ENCODE assay signal across 19 cellular contexts in the genomic region with DNA sequence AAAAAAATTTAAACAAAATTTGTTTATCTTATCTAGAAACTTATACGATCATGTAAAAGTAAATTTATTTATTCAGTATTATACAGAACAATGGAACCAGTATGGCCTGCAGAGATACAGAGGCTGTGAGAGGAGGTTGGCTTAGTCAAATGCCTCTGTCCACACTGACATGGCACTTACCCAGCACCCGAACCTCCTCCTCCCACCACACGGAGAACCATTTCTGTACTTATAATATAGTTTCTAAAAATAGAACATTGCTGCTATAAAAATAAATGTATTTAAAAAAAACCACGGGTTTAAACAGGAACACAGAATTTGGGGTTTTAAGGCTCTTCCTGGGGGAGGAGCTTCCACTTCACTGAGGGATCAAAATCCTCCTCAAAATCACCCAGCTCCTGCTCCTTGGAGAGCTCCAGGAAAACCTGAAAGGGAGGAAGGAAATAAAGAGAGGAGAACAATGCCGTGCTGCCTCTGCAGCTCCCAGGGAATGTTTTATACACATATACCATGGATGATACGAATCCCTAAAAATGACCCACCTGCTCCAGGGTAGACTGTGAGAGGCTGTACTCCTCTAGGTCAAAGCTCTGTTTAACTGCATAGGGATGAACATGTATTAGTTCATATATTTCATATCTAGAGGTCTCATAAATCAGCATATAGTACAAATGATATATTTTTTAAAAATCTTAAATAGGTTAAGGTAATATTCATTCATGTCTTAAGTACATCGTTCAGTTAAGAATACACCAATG.
"Had no signal": no experiment of that assay in that cellular context is flagged by ENCODE, and none has a peak within 500 bp of the region (broad histone marks: within the 10 kb centered on the region; RNA-seq: fewer than 3 reads in every experiment).

No MANE protein-coding gene starts in this region.

- H3K4me3 Mint-ChIP-seq: activated CD4-positive, alpha-beta memory T cell treated with anti-CD3 and anti-CD28 coated beads, Interleukin-2, amount 10 ng/mL, durations not matched to agents 7 days and 5 days; activated CD8-positive, alpha-beta memory T cell treated with anti-CD3 and anti-CD28 coated beads, Interleukin-2, amount 10 ng/mL, durations not matched to agents 7 days and 5 days; activated naive CD8-positive, alpha-beta T cell treated with anti-CD3 and anti-CD28 coated beads, Interleukin-2, amount 10 ng/mL, durations not matched to agents 7 days and 5 days; naive B cell; neural crest cell had no signal

- H3K4me3 ChIP-seq: body of pancreas, mucosa of descending colon, tibial artery had no signal

- H3K27ac ChIP-seq: body of pancreas, epithelial cell of prostate, tibial artery had no signal

- ATAC-seq: activated CD8-positive, alpha-beta memory T cell treated with anti-CD3 and anti-CD28 coated beads, Interleukin-2, amount 10 ng/mL, durations not matched to agents 7 days and 5 days; body of pancreas; mucosa of descending colon; stimulated activated naive CD8-positive, alpha-beta T cell treated with anti-CD3 and anti-CD28 coated beads, Interleukin-15, Interleukin-2, amounts not matched to agents 100 U/mL and 50 U/mL, for 24 hours had no signal

- H3K4me1 Mint-ChIP-seq: activated CD4-positive, alpha-beta memory T cell treated with anti-CD3 and anti-CD28 coated beads, Interleukin-2, amount 10 ng/mL, durations not matched to agents 7 days and 5 days; activated CD8-positive, alpha-beta memory T cell treated with anti-CD3 and anti-CD28 coated beads, Interleukin-2, amount 10 ng/mL, durations not matched to agents 7 days and 5 days; activated naive CD8-positive, alpha-beta T cell treated with anti-CD3 and anti-CD28 coated beads, Interleukin-2, amount 10 ng/mL, durations not matched to agents 7 days and 5 days; naive B cell; neural crest cell had no signal

- DNase-seq: activated CD4-positive, alpha-beta memory T cell treated with anti-CD3 and anti-CD28 coated beads, Interleukin-2, amount 10 ng/mL, durations not matched to agents 7 days and 5 days; activated CD4-positive, alpha-beta T cell treated with anti-CD3 and anti-CD28 coated beads for 48 hours; activated CD4-positive, CD25-positive, alpha-beta regulatory T cell; activated CD8-positive, alpha-beta memory T cell treated with anti-CD3 and anti-CD28 coated beads, Interleukin-2, amount 10 ng/mL, durations not matched to agents 7 days and 5 days; activated naive CD4-positive, alpha-beta T cell treated with Interleukin-2 at 50 U/mL for 16 hours; activated naive CD8-positive, alpha-beta T cell treated with anti-CD3 and anti-CD28 coated beads, Interleukin-2, amount 10 ng/mL, durations not matched to agents 7 days and 5 days; activated T-cell treated with anti-CD3 and anti-CD28 coated beads, Interleukin-2, amount 50 U/mL, for 1 hour; effector memory CD4-positive, alpha-beta T cell; mucosa of descending colon; naive B cell; stimulated activated CD4-positive, alpha-beta T cell treated with anti-CD3 and anti-CD28 coated beads, Interleukin-12 subunit alpha, Interleukin-12 subunit beta, amount 100 ng/mL, for 4 hours; stimulated activated CD4-positive, alpha-beta T cell treated with anti-CD3 and anti-CD28 coated beads, Interleukin-1b, Interleukin-23, amount 100 ng/mL, for 48 hours; stimulated activated naive CD8-positive, alpha-beta T cell treated with anti-CD3 and anti-CD28 coated beads, Interleukin-15, Interleukin-2, amounts not matched to agents 100 U/mL and 50 U/mL, for 24 hours; substantia nigra; tibial artery had no signal

- H3K27me3 Mint-ChIP-seq: activated CD4-positive, alpha-beta memory T cell treated with anti-CD3 and anti-CD28 coated beads, Interleukin-2, amount 10 ng/mL, durations not matched to agents 7 days and 5 days; activated CD8-positive, alpha-beta memory T cell treated with anti-CD3 and anti-CD28 coated beads, Interleukin-2, amount 10 ng/mL, durations not matched to agents 7 days and 5 days had no signal

- H3K36me3 Mint-ChIP-seq: activated CD8-positive, alpha-beta memory T cell treated with anti-CD3 and anti-CD28 coated beads, Interleukin-2, amount 10 ng/mL, durations not matched to agents 7 days and 5 days; activated naive CD8-positive, alpha-beta T cell treated with anti-CD3 and anti-CD28 coated beads, Interleukin-2, amount 10 ng/mL, durations not matched to agents 7 days and 5 days; naive B cell had no signal

- H3K27ac Mint-ChIP-seq: activated CD4-positive, alpha-beta memory T cell treated with anti-CD3 and anti-CD28 coated beads, Interleukin-2, amount 10 ng/mL, durations not matched to agents 7 days and 5 days; activated CD8-positive, alpha-beta memory T cell treated with anti-CD3 and anti-CD28 coated beads, Interleukin-2, amount 10 ng/mL, durations not matched to agents 7 days and 5 days; activated naive CD8-positive, alpha-beta T cell treated with anti-CD3 and anti-CD28 coated beads, Interleukin-2, amount 10 ng/mL, durations not matched to agents 7 days and 5 days; activated T-helper 2 cell treated with anti-CD3 and anti-CD28 coated beads, Interferon-gamma antibody, Interleukin-2, Interleukin-4, amounts not matched to agents 10 μg/mL and 5 μg/mL and 100 μg/mL, durations not matched to agents 14 hours and 24 hours and 36 hours; naive B cell had no signal

- H3K4me1 ChIP-seq: body of pancreas, tibial artery had no signal

- H3K36me3 ChIP-seq: tibial artery had no signal

- H3K9me3 ChIP-seq: body of pancreas, mucosa of descending colon, tibial artery had no signal

- H3K27me3 ChIP-seq: body of pancreas, tibial artery had no signal

- H3K9me3 Mint-ChIP-seq: activated CD4-positive, alpha-beta memory T cell treated with anti-CD3 and anti-CD28 coated beads, Interleukin-2, amount 10 ng/mL, durations not matched to agents 7 days and 5 days; activated naive CD8-positive, alpha-beta T cell treated with anti-CD3 and anti-CD28 coated beads, Interleukin-2, amount 10 ng/mL, durations not matched to agents 7 days and 5 days; activated T-helper 2 cell treated with anti-CD3 and anti-CD28 coated beads, Interferon-gamma antibody, Interleukin-2, Interleukin-4, amounts not matched to agents 10 μg/mL and 5 μg/mL and 100 μg/mL, durations not matched to agents 14 hours and 24 hours and 36 hours had no signal
